In genomic region chr4:182916483-182917181, GRCh38 we compare ENCODE assay signal across 8 cellular contexts. TPM values are rescaled to one million over a fixed set of nuclear protein-coding genes. Genes with fewer than 3 reads are reported as not detected.
DNase-seq lines count a peak whose midpoint lies in the region; ATAC-seq and TF ChIP-seq lines count a peak whose summit lies in the region.

No MANE protein-coding gene starts in this region.

- H3K27me3 ChIP-seq in CD8-positive, alpha-beta memory T cell (ENCODE audit: insufficient read depth, low read length, poor library complexity, severe bottlenecking): no peaks in the 10 kb centered on the region
- H3K27me3 ChIP-seq in body of pancreas (no peaks in the 10 kb centered on the region), spleen (replicated peaks in 1 of 7) (no peaks in the 10 kb centered on the region)

- DNase-seq in CD8-positive, alpha-beta memory T cell: peak in 1 of 5 donors; percentile 57
- DNase-seq in SK-MEL-5 (ENCODE audit: low read depth, low spot score): peak; percentile 54
- peak; percentile 62 to 70 (median 66) for DNase-seq in body of pancreas
- no peak for DNase-seq in immature natural killer cell
- peak; percentile 91 for DNase-seq in spleen
- DNase-seq in globus pallidus (ENCODE audit: low spot score): no peak

- peak overlapping the region; percentile 87 to 93 (median 90) for H3K4me3 Mint-ChIP-seq in CD8-positive, alpha-beta memory T cell
- peak overlapping the region; percentile 83 to 91 (median 87) for H3K4me3 Mint-ChIP-seq in immature natural killer cell

- H3K27ac Mint-ChIP-seq in CD8-positive, alpha-beta memory T cell: peak overlapping the region; percentile 80 to 98 (median 91)
- peak overlapping the region; percentile 80 to 97 (median 92) for H3K27ac Mint-ChIP-seq in immature natural killer cell

- no peaks in the 10 kb centered on the region for H3K27me3 Mint-ChIP-seq in CD8-positive, alpha-beta memory T cell
- peaks cover 3 to 12% (median 9%) of the 10 kb centered on the region in 3 donors for H3K27me3 Mint-ChIP-seq in immature natural killer cell (ENCODE audit: low read depth in 3 of 3)

- peaks cover 52 to 72% (median 59%) of the 10 kb centered on the region in 3 donors for H3K4me1 Mint-ChIP-seq in CD8-positive, alpha-beta memory T cell
- H3K4me1 Mint-ChIP-seq in immature natural killer cell: peaks cover 40 to 67% of the 10 kb centered on the region in 2 donors

- H3K36me3 ChIP-seq in CD8-positive, alpha-beta memory T cell (ENCODE audit: insufficient read depth, low read length): peaks cover 3% of the 10 kb centered on the region
- H3K36me3 ChIP-seq in body of pancreas (replicated peaks in 1 of 2; ENCODE audit: insufficient read depth in 1 of 2, low read depth in 2 of 2) (peaks cover 0 to 2% of the 10 kb centered on the region in 2 donors), spleen (peaks cover 0 to 38% (median 24%) of the 10 kb centered on the region in 6 donors)

- POLR2A ChIA-PET in CD8-positive, alpha-beta memory T cell (lab: Charles Lee): interaction anchor here (1.0 kb wide), 1 partner anchor 528 kb away, joined by 4 read pairs; the partner anchor contains the start of gene CDKN2AIP

- TF ChIP-seq CTCF in body of pancreas (IDR thresholded peaks at IDR 0.05) (no peak), spleen (IDR thresholded peaks at IDR 0.05 in 8 of 11, conservative IDR thresholded peaks at IDR 0.05 in 3 of 11) (no peak)

- peak in 1 of 3 donors; percentile 3 for TF ChIP-seq POLR2A in body of pancreas (IDR thresholded peaks at IDR 0.05)
- TF ChIP-seq POLR2A in spleen (IDR thresholded peaks at IDR 0.05): no peak

- intact Hi-C loops in body of pancreas (cut with DNase I): no loop called here
- intact Hi-C loops in spleen (cut with DNase I; ENCODE audit: low total_unique reads): no loop called here

- H3K9me3 ChIP-seq in CD8-positive, alpha-beta memory T cell (ENCODE audit: low read length): no peaks in the 10 kb centered on the region
- H3K9me3 ChIP-seq in body of pancreas (no peaks in the 10 kb centered on the region), spleen (no peaks in the 10 kb centered on the region)

- CTCF ChIA-PET in CD8-positive, alpha-beta memory T cell (lab: Charles Lee): interaction anchor here (2.1 kb wide), 1 partner anchor 8 kb away, joined by 8 read pairs; no protein-coding TSS in a partner anchor

- H3K27ac ChIP-seq in CD8-positive, alpha-beta memory T cell (ENCODE audit: low read depth, low read length): peak overlapping the region; percentile 80
- H3K27ac ChIP-seq in body of pancreas (peak overlapping the region; percentile 94 to 97 (median 96)), spleen (peak overlapping the region; percentile 79 to 99 (median 96))

- peaks cover 7 to 46% (median 16%) of the 10 kb centered on the region in 3 donors for H3K36me3 Mint-ChIP-seq in CD8-positive, alpha-beta memory T cell
- peaks cover 0 to 20% (median 13%) of the 10 kb centered on the region in 3 donors for H3K36me3 Mint-ChIP-seq in immature natural killer cell

- peak; percentile 11 for ATAC-seq in GM19452 (IDR thresholded peaks at IDR 0.05; ENCODE audit: unreplicated experiment)
- ATAC-seq in HG03469 (IDR thresholded peaks at IDR 0.05; ENCODE audit: unreplicated experiment): peak; percentile 4
- peak; percentile 69 for ATAC-seq in body of pancreas

- peak overlapping the region; percentile 65 for H3K4me3 ChIP-seq in CD8-positive, alpha-beta memory T cell (ENCODE audit: low read length)
- H3K4me3 ChIP-seq in body of pancreas: peak overlapping the region; percentile 45 to 48
- H3K4me3 ChIP-seq in spleen: peak overlapping the region; percentile 44 to 84 (median 64)

- H3K4me1 ChIP-seq in CD8-positive, alpha-beta memory T cell (ENCODE audit: insufficient read depth, low read length): peaks cover 36% of the 10 kb centered on the region
- peaks cover 13% of the 10 kb centered on the region for H3K4me1 ChIP-seq in body of pancreas
- H3K4me1 ChIP-seq in spleen: peaks cover 12 to 73% (median 45%) of the 10 kb centered on the region in 6 donors

- H3K9me3 Mint-ChIP-seq in CD8-positive, alpha-beta memory T cell: no peaks in the 10 kb centered on the region
- no peaks in the 10 kb centered on the region for H3K9me3 Mint-ChIP-seq in immature natural killer cell

- in situ Hi-C loops in SK-MEL-5 (cut with HindIII; ENCODE audit: low pct_unique_long_range_greater_than_20kb, low sequenced_read_pairs): no loop called here

- WGBS in body of pancreas, 2 donors: 8 to 14% methylated on average over 18 to 34 of the region's 38 CpGs
- 6 to 12% (median 7%) methylated on average over 18 to 38 of the region's 38 CpGs for WGBS in spleen, 5 donors

RNA-seq across cellular contexts. Expression of gene DCTD, which starts 0.6 kb away (rescaled TPM):
- 100 to 1,000 TPM; 145 to 150 TPM for total RNA-seq in CD8-positive, alpha-beta memory T cell
- polyA plus RNA-seq in CD8-positive, alpha-beta memory T cell: 105 TPM
- 82.2 and 92.7 TPM in 2 replicates for total RNA-seq in SK-MEL-5 (2014; rRNA removed; shearing (Covaris generic))
- polyA plus RNA-seq in SK-MEL-5 (2015; cell fraction: cytosol; rRNA removed): 101 and 125 TPM in 2 replicates
- 129 and 145 TPM in 2 replicates for polyA plus RNA-seq in SK-MEL-5 (2015; cell fraction: nucleus; rRNA removed)
- 10 to 100 TPM; 27.0 to 39.7 TPM for total RNA-seq in body of pancreas
- 100 to 1,000 TPM in 1 of 3 donors, 10 to 100 TPM in 2; 75.1 to 131 (median 96.9) TPM for polyA plus RNA-seq in immature natural killer cell
- 10 to 100 TPM; 63.9 to 97.2 (median 77.8) TPM for total RNA-seq in spleen
- polyA plus RNA-seq in spleen: 10 to 100 TPM; 40.4 to 58.5 (median 46.8) TPM

Comparison
In these comparisons a context has a peak if more than half of its experiments do, and no peak if none do; other contexts are left out.
1. DNase-seq: peak in SK-MEL-5 (single experiment), body of pancreas (4 of 4) and spleen (single experiment); none in immature natural killer cell (0 of 3) and globus pallidus (single experiment).
2. ATAC-seq: peak in every context shown above with its lines; median percentile 69 in body of pancreas; 11 in GM19452; 4 in HG03469.
3. Peak in every context shown above with its lines, with median percentiles within 50 percentile points of each other: H3K27ac ChIP-seq and H3K4me3 ChIP-seq.